Comparison of ENCODE assay signal across 10 cellular contexts in genomic region chr16:67856927-67857546, GRCh38. TPM values are rescaled to one million over a fixed set of nuclear protein-coding genes. Genes with fewer than 3 reads are reported as not detected.
DNase-seq lines count a peak whose midpoint lies in the region; ATAC-seq and TF ChIP-seq lines count a peak whose summit lies in the region.
"Had no signal": no experiment of that assay in that cellular context is flagged by ENCODE, and none has a peak within 500 bp of the region (broad histone marks: within the 10 kb centered on the region; RNA-seq: fewer than 3 reads in every experiment).

No MANE protein-coding gene starts in this region.

- H3K4me1 ChIP-seq in HCT116 (ENCODE audit: control insufficient read depth in 1 of 2, insufficient read depth in 2 of 2, low read length in 2 of 2) = peaks cover 13 to 47% of the 10 kb centered on the region in 2 experiments; a peak in 3 of 4 replicates
- peaks cover 16% of the 10 kb centered on the region for H3K4me1 ChIP-seq in iPS-15b (ENCODE audit: control insufficient read depth, insufficient read depth, low read length)
- no peaks in the 10 kb centered on the region for H3K4me1 ChIP-seq in smooth muscle cell (ENCODE audit: low read depth)

- TF ChIP-seq RAD21 in HCT116 (IDR thresholded peaks at IDR 0.05; ENCODE audit: low read depth) = no peak

- H4K20me1 ChIP-seq in HCT116 (ENCODE audit: insufficient read depth) (peaks cover 9% of the 10 kb centered on the region; the same call in 1 of the 2 replicates), smooth muscle cell (ENCODE audit: low read depth) (peaks cover 100% of the 10 kb centered on the region)

- H3K27ac ChIP-seq in HCT116 (ENCODE audit: low read depth, low read length) (peak overlapping the region; percentile 10; the same call in 1 of the 2 replicates), smooth muscle cell (ENCODE audit: low read depth) (peak overlapping the region; percentile 99)
- H3K27ac ChIP-seq: KMS-11 had no signal

- H3K9me2 ChIP-seq in HCT116 (ENCODE audit: insufficient read depth) = no peaks in the 10 kb centered on the region

- WGBS in smooth muscle cell (ENCODE audit: low lambda C conversion rate) = 92% methylated on average over 5 of the region's 5 CpGs

- TF ChIP-seq POLR2A in HCT116 (IDR thresholded peaks at IDR 0.05; ENCODE audit: borderline replicate concordance, extremely low read depth, insufficient read depth, insufficient read length) = no peak

- H3K36me3 Mint-ChIP-seq in activated CD8-positive, alpha-beta T cell treated with anti-CD3 and anti-CD28 coated beads for 36 hours (ENCODE audit: low read depth) = peaks cover 10% of the 10 kb centered on the region
- H3K36me3 Mint-ChIP-seq: activated naive CD8-positive, alpha-beta T cell had no signal

- CTCF ChIA-PET in HCT116 (lab: Charles Lee) = no interaction called here
- CTCF ChIA-PET in activated CD8-positive, alpha-beta T cell treated with anti-CD3 and anti-CD28 coated beads for 36 hours (lab: Charles Lee) = interaction anchor here (1.0 to 1.3 kb wide), 2 partner anchors 27 to 85 kb away, joined by 3 to 4 read pairs; no protein-coding TSS in a partner anchor

- peaks cover 97% of the 10 kb centered on the region for H3K79me2 ChIP-seq in HCT116 (ENCODE audit: insufficient read depth, low read length)
- peaks cover 98% of the 10 kb centered on the region for H3K79me2 ChIP-seq in smooth muscle cell (ENCODE audit: low read depth)

- H2AFZ ChIP-seq in HCT116 (ENCODE audit: low read depth, low read length, poor library complexity, severe bottlenecking) = no peak overlapping the region
- no peak overlapping the region for H2AFZ ChIP-seq in smooth muscle cell (ENCODE audit: low read depth)

- H3K9me3 ChIP-seq in HCT116 (ENCODE audit: control insufficient read depth in 1 of 2, insufficient read depth in 1 of 2, low read depth in 1 of 2, low read length in 2 of 2) (no peaks in the 10 kb centered on the region), iPS-15b (ENCODE audit: control insufficient read depth, insufficient read depth, low read length) (no peaks in the 10 kb centered on the region), smooth muscle cell (replicated peaks; ENCODE audit: low read depth) (no peaks in the 10 kb centered on the region)

- H3K9me3 Mint-ChIP-seq in activated CD8-positive, alpha-beta T cell treated with anti-CD3 and anti-CD28 coated beads for 36 hours = no peaks in the 10 kb centered on the region

- POLR2A ChIA-PET in HCT116 (lab: Charles Lee) = no interaction called here
- POLR2A ChIA-PET in activated CD8-positive, alpha-beta T cell treated with anti-CD3 and anti-CD28 coated beads for 36 hours (lab: Charles Lee) = interaction anchor here (0.6 to 1.3 kb wide), 3 partner anchors 9 to 161 kb away, joined by 3 to 4 read pairs (median 4); partner anchors contain the start of gene CENPT

- H3K9ac ChIP-seq in HCT116 (ENCODE audit: low read length) = no peak overlapping the region
- peak overlapping the region; percentile 29 for H3K9ac ChIP-seq in iPS-15b (ENCODE audit: low read depth, low read length)
- H3K9ac ChIP-seq in smooth muscle cell (ENCODE audit: low read depth) = peak overlapping the region; percentile 87
- H3K9ac ChIP-seq: KMS-11 had no signal

- H3K27me3 Mint-ChIP-seq in activated CD8-positive, alpha-beta T cell treated with anti-CD3 and anti-CD28 coated beads for 36 hours = no peaks in the 10 kb centered on the region
- H3K27me3 Mint-ChIP-seq: activated naive CD8-positive, alpha-beta T cell had no signal

- H3K27me3 ChIP-seq in HCT116 (ENCODE audit: insufficient read depth, low read length) (no peaks in the 10 kb centered on the region), iPS-15b (ENCODE audit: control insufficient read depth, insufficient read depth, low read length) (no peaks in the 10 kb centered on the region), smooth muscle cell (ENCODE audit: low read depth) (no peaks in the 10 kb centered on the region)

- H3K36me3 ChIP-seq in HCT116 (ENCODE audit: control insufficient read depth in 1 of 2, insufficient read depth in 2 of 2, low read length in 2 of 2) (peaks cover 0 to 17% of the 10 kb centered on the region in 2 experiments; a peak in 1 of 4 replicates), iPS-15b (ENCODE audit: control insufficient read depth, insufficient read depth, low read length) (peaks cover 5% of the 10 kb centered on the region), smooth muscle cell (ENCODE audit: low read depth) (no peaks in the 10 kb centered on the region)

- no peak; the same call in 1 of the 2 replicates for ATAC-seq in HCT116
- ATAC-seq in activated CD8-positive, alpha-beta T cell treated with anti-CD3 and anti-CD28 coated beads for 36 hours = no peak

- no peak for TF ChIP-seq CTCF in HCT116 (IDR thresholded peaks at IDR 0.05 in 2 of 3, conservative IDR thresholded peaks at IDR 0.05 in 1 of 3; ENCODE audit: borderline replicate concordance in 1 of 3, insufficient read depth in 1 of 3, low read depth in 2 of 3, low read length in 2 of 3)
- no peak for TF ChIP-seq CTCF in activated CD8-positive, alpha-beta T cell treated with anti-CD3 and anti-CD28 coated beads for 36 hours (IDR thresholded peaks at IDR 0.05)
- TF ChIP-seq CTCF in smooth muscle cell (IDR thresholded peaks at IDR 0.05; ENCODE audit: borderline replicate concordance, insufficient read depth, poor library complexity, severe bottlenecking) = no peak

- peak overlapping the region; percentile 31; the same call in 1 of the 2 replicates for H3K4me2 ChIP-seq in HCT116 (ENCODE audit: low read length)
- peak overlapping the region; percentile 35 for H3K4me2 ChIP-seq in smooth muscle cell
- H3K4me2 ChIP-seq: KMS-11 had no signal

- intact Hi-C loops in HCT116 (cut with micrococcal nuclease) = no loop called here
- intact Hi-C loops in activated CD8-positive, alpha-beta T cell treated with anti-CD3 and anti-CD28 coated beads for 36 hours (cut with micrococcal nuclease) = no loop called here
- intact Hi-C loops in posterior vena cava (cut with DNase I) = no loop called here

- peaks cover 23% of the 10 kb centered on the region for H3K4me1 Mint-ChIP-seq in activated CD8-positive, alpha-beta T cell treated with anti-CD3 and anti-CD28 coated beads for 36 hours (ENCODE audit: low read depth)

- DNase-seq in HCT116 (ENCODE audit: low read depth, low spot score) (no peak), smooth muscle cell (lab: John Stamatoyannopoulos, UW; ENCODE audit: unreplicated experiment) (no peak), posterior vena cava (ENCODE audit: low spot score) (no peak), NCI-H748 (lab: John Stamatoyannopoulos, UW; ENCODE audit: unreplicated experiment) (no peak), AG20443 (ENCODE audit: low spot score) (no peak)
- no peak for DNase-seq in activated CD8-positive, alpha-beta T cell treated with anti-CD3 and anti-CD28 coated beads for 36 hours
- DNase-seq: NCI-H524 had no signal

- H3K4me3 ChIP-seq in HCT116 (replicated peaks in 1 of 2; ENCODE audit: low read depth in 1 of 2, low read length in 2 of 2) (no peak overlapping the region), iPS-15b (ENCODE audit: low read depth, low read length) (no peak overlapping the region), smooth muscle cell (no peak overlapping the region)

- H3F3A ChIP-seq in smooth muscle cell (ENCODE audit: low read depth) = no peaks in the 10 kb centered on the region

- H3K27ac Mint-ChIP-seq in activated CD8-positive, alpha-beta T cell treated with anti-CD3 and anti-CD28 coated beads for 36 hours = peak overlapping the region; percentile 36
- H3K27ac Mint-ChIP-seq: activated naive CD8-positive, alpha-beta T cell had no signal

- H3K4me3 Mint-ChIP-seq in activated CD8-positive, alpha-beta T cell treated with anti-CD3 and anti-CD28 coated beads for 36 hours = no peak overlapping the region
- H3K4me3 Mint-ChIP-seq: activated naive CD8-positive, alpha-beta T cell had no signal

- BruUV-seq in HCT116 (replicated peaks; lab: Mats Ljungman, UMichigan) = no TSS peak

- RAD21 ChIA-PET in HCT116 (lab: Charles Lee; ENCODE audit: low non-redundant PET in 1 of 2, low total read pairs in 2 of 2, uncharacterized antibody in 2 of 2, unreplicated experiment in 2 of 2) = no interaction called here

RNA-seq across cellular contexts. Expression of gene CENPT, which starts 9.5 kb away (rescaled TPM):
- 40.5 TPM for total RNA-seq in HCT116 (2021; ENCODE audit: unreplicated experiment)
- polyA plus RNA-seq in HCT116 (2012) = 41.6 and 46.0 TPM in 2 replicates
- 10 to 100 TPM; 40.4 to 42.2 TPM for total RNA-seq in activated CD8-positive, alpha-beta T cell treated with anti-CD3 and anti-CD28 coated beads for 36 hours
- 37.3 and 47.0 TPM in 2 replicates for total RNA-seq in smooth muscle cell
- polyA plus RNA-seq in smooth muscle cell = 65.8 and 79.7 TPM in 2 replicates
- 10 to 100 TPM; 38.7 to 40.3 TPM for total RNA-seq in posterior vena cava

RNA-seq across cellular contexts. Expression of gene NUTF2, which starts 10.3 kb away (rescaled TPM):
- total RNA-seq in HCT116 (2021; ENCODE audit: unreplicated experiment) (145 TPM), smooth muscle cell (112 and 115 TPM in 2 replicates), posterior vena cava (10 to 100 TPM; 81.7 to 99.1 TPM)
- polyA plus RNA-seq in HCT116 (2012) = 163 and 200 TPM in 2 replicates
- total RNA-seq in activated CD8-positive, alpha-beta T cell treated with anti-CD3 and anti-CD28 coated beads for 36 hours = 100 to 1,000 TPM; 152 to 157 TPM
- 202 and 208 TPM in 2 replicates for polyA plus RNA-seq in smooth muscle cell

RNA-seq across cellular contexts. Expression of gene THAP11, which starts 14.9 kb away (rescaled TPM):
- total RNA-seq in HCT116 (2021; ENCODE audit: unreplicated experiment) (25.4 TPM), smooth muscle cell (23.0 and 31.3 TPM in 2 replicates), posterior vena cava (10 to 100 TPM; 24.9 to 26.1 TPM)
- polyA plus RNA-seq in HCT116 (2012) = 21.6 and 22.6 TPM in 2 replicates
- 10 to 100 TPM; 40.6 to 40.7 TPM for total RNA-seq in activated CD8-positive, alpha-beta T cell treated with anti-CD3 and anti-CD28 coated beads for 36 hours
- polyA plus RNA-seq in smooth muscle cell = 32.7 and 38.3 TPM in 2 replicates

RNA-seq across cellular contexts. Expression of gene EDC4, which starts 15.8 kb away (rescaled TPM):
- 100 TPM for total RNA-seq in HCT116 (2021; ENCODE audit: unreplicated experiment)
- polyA plus RNA-seq in HCT116 (2012) = 83.4 and 101 TPM in 2 replicates
- 10 to 100 TPM; 78.7 to 90.9 TPM for total RNA-seq in activated CD8-positive, alpha-beta T cell treated with anti-CD3 and anti-CD28 coated beads for 36 hours
- 35.5 and 46.3 TPM in 2 replicates for total RNA-seq in smooth muscle cell
- 64.5 and 74.7 TPM in 2 replicates for polyA plus RNA-seq in smooth muscle cell
- total RNA-seq in posterior vena cava = 10 to 100 TPM; 37.4 to 43.1 TPM

RNA-seq across cellular contexts. Expression of gene NRN1L, which starts 27.6 kb away (rescaled TPM):
- total RNA-seq in HCT116 (2021; ENCODE audit: unreplicated experiment) (1.4 TPM), smooth muscle cell (not detected in 2 replicates), posterior vena cava (not detected)
- polyA plus RNA-seq in HCT116 (2012) = 1.7 and 2.7 TPM in 2 replicates
- under 1 TPM in 1 of 2 experiments, not detected in 1; 0.83 TPM for total RNA-seq in activated CD8-positive, alpha-beta T cell treated with anti-CD3 and anti-CD28 coated beads for 36 hours
- polyA plus RNA-seq in smooth muscle cell = 0.46 and 0.57 TPM in 2 replicates
